In the genomic region with DNA sequence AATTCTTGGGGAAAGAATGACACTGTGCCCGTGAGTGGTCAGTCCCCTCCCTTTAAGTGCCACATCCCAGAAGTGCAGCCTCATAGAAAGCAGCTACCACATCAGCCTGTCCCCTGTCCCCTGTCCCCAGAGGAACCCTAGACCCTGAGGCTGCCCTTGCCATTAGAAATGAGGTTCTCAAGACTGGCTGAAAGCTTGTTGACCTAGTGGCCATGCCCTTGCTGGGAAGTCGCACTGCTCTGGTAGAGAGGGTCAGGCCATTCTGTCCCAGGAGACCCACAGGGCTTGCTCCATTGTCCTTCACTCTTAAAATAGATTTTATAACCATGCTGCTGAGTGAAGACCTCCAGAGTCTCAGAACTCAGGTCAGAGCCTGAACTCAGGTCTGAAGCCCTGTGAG, we compare ENCODE assay signal across 18 cellular contexts.
DNase-seq lines count a peak whose midpoint lies in the region; ATAC-seq, FAIRE-seq and TF ChIP-seq lines count a peak whose summit lies in the region.
"Had no signal": no experiment of that assay in that cellular context is flagged by ENCODE, and none has a peak within 500 bp of the region (broad histone marks: within the 10 kb centered on the region; RNA-seq: fewer than 3 reads in every experiment).

No MANE protein-coding gene starts in this region.

- H2AFZ ChIP-seq in HepG2 (ENCODE audit: low read length) (no peak overlapping the region), neuronal stem cell (ENCODE audit: low read length) (no peak overlapping the region)
- H2AFZ ChIP-seq: GM23248 had no signal

- TF ChIP-seq CTCF in HepG2 (CRISPR knock-in tag; IDR thresholded peaks at IDR 0.05) (no peak), right lobe of liver (IDR thresholded peaks at IDR 0.05) (no peak), right atrium auricular region (IDR thresholded peaks at IDR 0.05) (no peak), upper lobe of right lung (IDR thresholded peaks at IDR 0.05) (no peak), gastrocnemius medialis (IDR thresholded peaks at IDR 0.05 in 4 of 5, conservative IDR thresholded peaks at IDR 0.05 in 1 of 5) (no peak)

- H2BK120ac ChIP-seq in neuronal stem cell (ENCODE audit: low read depth, low read length): no peak overlapping the region

- no peaks in the 10 kb centered on the region for H3K79me2 ChIP-seq in HepG2 (ENCODE audit: insufficient read depth, low read length)

- intact Hi-C loops in HepG2 (cut with micrococcal nuclease; ENCODE audit: unreplicated experiment) (no loop called here), right lobe of liver (cut with DNase I) (no loop called here), upper lobe of right lung (cut with DNase I) (no loop called here), gastrocnemius medialis (cut with DNase I; ENCODE audit: low total_unique reads) (no loop called here)

- no peak overlapping the region for H3K14ac ChIP-seq in neuronal stem cell (ENCODE audit: low read length)

- no peak overlapping the region for H4K91ac ChIP-seq in neuronal stem cell (ENCODE audit: low read depth, low read length, poor library complexity)

- no peak overlapping the region for H4K8ac ChIP-seq in neuronal stem cell (ENCODE audit: low read depth, low read length)

- TF ChIP-seq RAD21 in HepG2 (CRISPR knock-in tag; IDR thresholded peaks at IDR 0.05): no peak

- H3K18ac ChIP-seq in neuronal stem cell (ENCODE audit: low read length): no peak overlapping the region

- H3K27ac ChIP-seq in HepG2 (ENCODE audit: extremely low read length, insufficient read depth, low read length) (no peak overlapping the region), right lobe of liver (no peak overlapping the region), right atrium auricular region (peak overlapping the region; percentile 54 to 74), neuronal stem cell (replicated peaks; ENCODE audit: low read length) (no peak overlapping the region), upper lobe of right lung (no peak overlapping the region), gastrocnemius medialis (no peak overlapping the region)
- H3K27ac ChIP-seq: GM23248, KMS-11 had no signal

- DNase-seq in HepG2 (ENCODE audit: low spot score) (no peak), right lobe of liver (no peak), right atrium auricular region (ENCODE audit: low spot score) (no peak), neuronal stem cell (ENCODE audit: low spot score) (no peak), upper lobe of right lung (peak; percentile 34), gastrocnemius medialis (no peak)
- DNase-seq: CD4-positive, CD25-positive, alpha-beta regulatory T cell; DMS153; GM23248; HCEC 1CT; NCI-H146; NCI-H2081; NCI-H774; PC-3 had no signal

- H3K36me3 ChIP-seq in HepG2 (replicated peaks in 1 of 2; ENCODE audit: control insufficient read depth in 1 of 2, insufficient read depth in 2 of 2, low read length in 2 of 2) (no peaks in the 10 kb centered on the region), right lobe of liver (no peaks in the 10 kb centered on the region), right atrium auricular region (no peaks in the 10 kb centered on the region), neuronal stem cell (replicated peaks in 1 of 2; ENCODE audit: control insufficient read depth in 2 of 2, insufficient read depth in 2 of 2, low read length in 2 of 2) (no peaks in the 10 kb centered on the region), upper lobe of right lung (no peaks in the 10 kb centered on the region), gastrocnemius medialis (no peaks in the 10 kb centered on the region)

- H2BK12ac ChIP-seq in neuronal stem cell (ENCODE audit: low read length): no peak overlapping the region

- H3K4me3 ChIP-seq in HepG2 (replicated peaks in 1 of 3; ENCODE audit: insufficient read depth in 1 of 3, low read depth in 2 of 3, low read length in 3 of 3) (no peak overlapping the region), right lobe of liver (no peak overlapping the region), right atrium auricular region (no peak overlapping the region), neuronal stem cell (ENCODE audit: low read length in 2 of 2) (peak overlapping the region in 1 of 2 donors; percentile 21), upper lobe of right lung (no peak overlapping the region), gastrocnemius medialis (no peak overlapping the region)
- H3K4me3 ChIP-seq: GM23248 had no signal

- TF ChIP-seq POLR2A in HepG2 (IDR thresholded peaks at IDR 0.05; ENCODE audit: insufficient read depth in 1 of 2, low read depth in 2 of 2, low read length in 2 of 2) (no peak), right lobe of liver (IDR thresholded peaks at IDR 0.05) (no peak), gastrocnemius medialis (IDR thresholded peaks at IDR 0.05) (no peak)

- H3K23ac ChIP-seq in neuronal stem cell (ENCODE audit: low read depth, low read length, poor library complexity): no peak overlapping the region

- peak overlapping the region; percentile 62 for H2BK15ac ChIP-seq in neuronal stem cell (ENCODE audit: low read length)

- no peak overlapping the region for H2BK5ac ChIP-seq in neuronal stem cell (ENCODE audit: low read length)

- CTCF ChIA-PET in HepG2 (lab: Yijun Ruan, JAX; ENCODE audit: low intra/inter-chr PET ratio, low total read pairs): no interaction called here

- TF ChIP-seq EP300 in HepG2 (IDR thresholded peaks at IDR 0.05; ENCODE audit: low read depth in 2 of 2, low read length in 2 of 2) (no peak), HepG2 (CRISPR knock-in tag; IDR thresholded peaks at IDR 0.05; ENCODE audit: borderline replicate concordance) (no peak)

- FAIRE-seq in HepG2 (lab: Jason Lieb, UNC): no peak
- FAIRE-seq: GM12892 had no signal

- WGBS in HepG2 (ENCODE audit: low lambda C conversion rate): 8% methylated on average over 2 of the region's 2 CpGs
- WGBS in right lobe of liver (ENCODE audit: insufficient coverage, low coverage, low lambda C conversion rate, missing lambda C conversion rate): 100% methylated on average over 1 of the region's 2 CpGs
- no CpG with 5 or more reads among the region's 2 CpGs for WGBS in neuronal stem cell (ENCODE audit: extremely low coverage in 2 of 2, insufficient read length in 2 of 2, insufficient replicate concordance in 1 of 2), 2 donors

- ATAC-seq in HepG2: no peak
- no peak for ATAC-seq in right lobe of liver
- no peak for ATAC-seq in upper lobe of right lung
- no peak for ATAC-seq in gastrocnemius medialis
- no peak for ATAC-seq in GM18867 (IDR thresholded peaks at IDR 0.05; ENCODE audit: unreplicated experiment)
- ATAC-seq: PC-3 had no signal

- POLR2A ChIA-PET in HepG2 (lab: Yijun Ruan, JAX): interaction anchor here (0.9 kb wide), 1 partner anchor 45 kb away, joined by 3 read pairs; no protein-coding TSS in a partner anchor

- no TSS peak for BruUV-seq in HepG2 (replicated peaks; lab: Mats Ljungman, UMichigan)

- no peaks in the 10 kb centered on the region for H3K79me1 ChIP-seq in neuronal stem cell (ENCODE audit: low read depth, low read length)

- H3K9ac ChIP-seq in HepG2 (ENCODE audit: insufficient read depth, low read depth, low read length) (no peak overlapping the region), neuronal stem cell (ENCODE audit: low read depth, low read length, poor library complexity) (no peak overlapping the region)
- H3K9ac ChIP-seq: GM23248, KMS-11 had no signal

- H3K9me3 ChIP-seq in HepG2 (ENCODE audit: low read length) (no peaks in the 10 kb centered on the region), right lobe of liver (no peaks in the 10 kb centered on the region), right atrium auricular region (no peaks in the 10 kb centered on the region), neuronal stem cell (replicated peaks in 1 of 2; ENCODE audit: control insufficient read depth in 2 of 2, insufficient read depth in 1 of 2, low read depth in 1 of 2, low read length in 2 of 2) (no peaks in the 10 kb centered on the region), upper lobe of right lung (no peaks in the 10 kb centered on the region), gastrocnemius medialis (no peaks in the 10 kb centered on the region)

- H3K27me3 ChIP-seq in HepG2 (ENCODE audit: control insufficient read depth in 1 of 2, insufficient read depth in 2 of 2, low read length in 2 of 2): no peaks in the 10 kb centered on the region; a peak in 2 of 5 replicates
- H3K27me3 ChIP-seq in right lobe of liver: no peaks in the 10 kb centered on the region
- no peaks in the 10 kb centered on the region for H3K27me3 ChIP-seq in right atrium auricular region
- no peaks in the 10 kb centered on the region for H3K27me3 ChIP-seq in neuronal stem cell (ENCODE audit: control insufficient read depth in 3 of 3, insufficient read depth in 3 of 3, low read depth in 1 of 3, low read length in 3 of 3)
- no peaks in the 10 kb centered on the region for H3K27me3 ChIP-seq in upper lobe of right lung
- H3K27me3 ChIP-seq in gastrocnemius medialis: no peaks in the 10 kb centered on the region

- H4K20me1 ChIP-seq in HepG2 (ENCODE audit: insufficient read depth, low read length): no peaks in the 10 kb centered on the region

- no peak overlapping the region for H2AK5ac ChIP-seq in neuronal stem cell (ENCODE audit: low read depth, low read length)

- in situ Hi-C loops in HepG2 (cut with HindIII; ENCODE audit: extremely low pct_ligation_motif_present, low pct_unique_long_range_greater_than_20kb) (no loop called here), gastrocnemius medialis (cut with MboI; ENCODE audit: low sequenced_read_pairs in 4 of 4) (no loop called here)

- no peak overlapping the region for H3K4me2 ChIP-seq in HepG2 (ENCODE audit: low read depth, low read length)
- no peak overlapping the region for H3K4me2 ChIP-seq in neuronal stem cell (ENCODE audit: insufficient read depth, low read length, poor library complexity, severe bottlenecking)
- H3K4me2 ChIP-seq: KMS-11 had no signal

- H3K4me1 ChIP-seq in HepG2 (ENCODE audit: insufficient read depth, low read length) (peaks cover 76% of the 10 kb centered on the region), right lobe of liver (peaks cover 0 to 13% (median 5%) of the 10 kb centered on the region in 4 donors), right atrium auricular region (peaks cover 0 to 32% of the 10 kb centered on the region in 2 donors), neuronal stem cell (ENCODE audit: control insufficient read depth in 2 of 2, insufficient read depth in 1 of 2, low read depth in 1 of 2, low read length in 2 of 2) (peaks cover 13 to 18% of the 10 kb centered on the region in 2 donors), upper lobe of right lung (no peaks in the 10 kb centered on the region), gastrocnemius medialis (peaks cover 5 to 6% of the 10 kb centered on the region in 2 donors)
- H3K4me1 ChIP-seq: Caco-2 had no signal

- no peak overlapping the region for H3K4ac ChIP-seq in neuronal stem cell (ENCODE audit: low read length)

TF ChIP-seq in HepG2, 621 proteins besides CTCF, POLR2A, EP300 and RAD21 (continues in another document):
- peak; percentile 32; the same call in 1 of the 2 replicates for TF ChIP-seq ZNF598 (CRISPR knock-in tag; IDR thresholded peaks at IDR 0.05; ENCODE audit: borderline replicate concordance)

Comparison
In these comparisons a context has a peak if more than half of its experiments do, and no peak if none do; other contexts are left out.
1. H3K27ac ChIP-seq: peak in right atrium auricular region (2 of 2); none in HepG2 (single experiment), right lobe of liver (0 of 3), neuronal stem cell (single experiment), upper lobe of right lung (single experiment) and gastrocnemius medialis (0 of 4).